In the genomic region with DNA sequence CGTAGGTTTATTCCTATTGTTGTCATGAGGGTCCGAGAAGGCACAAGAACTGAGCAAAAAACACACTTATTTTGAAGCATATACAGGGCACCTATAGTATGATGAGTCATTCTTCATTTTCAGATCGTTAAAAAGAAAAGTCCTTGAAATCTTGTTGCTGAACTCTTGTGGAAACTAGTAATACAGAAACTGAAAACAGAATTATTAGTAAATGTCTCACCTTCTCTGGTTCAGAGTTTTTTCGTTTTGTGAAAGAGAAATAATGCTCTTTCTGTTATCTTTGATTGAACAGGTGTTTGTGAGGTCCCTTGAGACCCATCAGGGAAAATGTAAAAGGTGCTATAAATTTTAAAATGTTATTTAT, we compare ENCODE assay signal across 9 cellular contexts.
DNase-seq lines count a peak whose midpoint lies in the region; ATAC-seq and TF ChIP-seq lines count a peak whose summit lies in the region.
"Had no signal": no experiment of that assay in that cellular context is flagged by ENCODE, and none has a peak within 500 bp of the region (broad histone marks: within the 10 kb centered on the region; RNA-seq: fewer than 3 reads in every experiment).

No MANE protein-coding gene starts in this region.

- 38 to 55% (median 52%) methylated on average over 4 of the region's 4 CpGs for WGBS in ovary, 3 donors

- H3K27ac ChIP-seq in ovary (no peak overlapping the region), tibial artery (no peak overlapping the region), right atrium auricular region (no peak overlapping the region)
- H3K27ac ChIP-seq: left lung had no signal

- TF ChIP-seq CTCF in GM12864 (IDR thresholded peaks at IDR 0.05; ENCODE audit: low read depth, low read length, missing control alignments) (no peak), ovary (IDR thresholded peaks at IDR 0.05) (no peak), tibial artery (IDR thresholded peaks at IDR 0.05) (no peak), right atrium auricular region (IDR thresholded peaks at IDR 0.05) (no peak)

- intact Hi-C loops in ovary (cut with DNase I) (no loop called here), tibial artery (cut with DNase I; ENCODE audit: low total_unique reads) (no loop called here)

- H3K9me3 ChIP-seq in ovary (no peaks in the 10 kb centered on the region), tibial artery (no peaks in the 10 kb centered on the region), right atrium auricular region (no peaks in the 10 kb centered on the region)
- H3K9me3 ChIP-seq: left lung had no signal

- H3K4me1 ChIP-seq in ovary (ENCODE audit: insufficient read depth), result no peaks in the 10 kb centered on the region
- H3K4me1 ChIP-seq in tibial artery, result no peaks in the 10 kb centered on the region
- H3K4me1 ChIP-seq in right atrium auricular region, result no peaks in the 10 kb centered on the region
- H3K4me1 ChIP-seq: left lung had no signal

- no peaks in the 10 kb centered on the region for H3K36me3 ChIP-seq in ovary
- H3K36me3 ChIP-seq in tibial artery, result no peaks in the 10 kb centered on the region
- no peaks in the 10 kb centered on the region for H3K36me3 ChIP-seq in right atrium auricular region
- H3K36me3 ChIP-seq: left lung had no signal

- H3K27me3 ChIP-seq in ovary, result no peaks in the 10 kb centered on the region
- H3K27me3 ChIP-seq in tibial artery, result peaks cover 0 to 2% of the 10 kb centered on the region in 2 donors
- no peaks in the 10 kb centered on the region for H3K27me3 ChIP-seq in right atrium auricular region
- H3K27me3 ChIP-seq: left lung had no signal

- ATAC-seq in GM19025 (IDR thresholded peaks at IDR 0.05; ENCODE audit: low read depth, unreplicated experiment), result peak; percentile 98
- peak; percentile 92 for ATAC-seq in HG02610 (IDR thresholded peaks at IDR 0.05; ENCODE audit: unreplicated experiment)
- ATAC-seq in HG03457 (IDR thresholded peaks at IDR 0.05; ENCODE audit: unreplicated experiment), result peak; percentile 93
- ATAC-seq: left lung had no signal

- H3K4me3 ChIP-seq in GM12864 (ENCODE audit: low read depth, low read length) (no peak overlapping the region), ovary (no peak overlapping the region), tibial artery (no peak overlapping the region), right atrium auricular region (no peak overlapping the region)
- H3K4me3 ChIP-seq: left lung had no signal

- no peak for TF ChIP-seq EP300 in ovary (IDR thresholded peaks at IDR 0.05)

- DNase-seq in GM12864 (ENCODE audit: low read depth) (peak; percentile 68), ovary (no peak), tibial artery (no peak), right atrium auricular region (ENCODE audit: low spot score) (no peak), DMS53 treated with DMSO at 0.1 percent for 48 hours (lab: John Stamatoyannopoulos, UW; ENCODE audit: unreplicated experiment) (no peak)
- DNase-seq: left lung had no signal

- no peak for TF ChIP-seq POLR2A in ovary (IDR thresholded peaks at IDR 0.05)
